ENCODE assay signal across 21 cellular contexts in genomic region chr6:126831461-126831860, GRCh38.
"Had no signal": no experiment of that assay in that cellular context is flagged by ENCODE, and none has a peak within 500 bp of the region (broad histone marks: within the 10 kb centered on the region; RNA-seq: fewer than 3 reads in every experiment).

No MANE protein-coding gene starts in this region.

- H3K4me1 Mint-ChIP-seq: naive B cell; stimulated activated memory B cell treated with anti-CD40 and anti-IgM and Interleukin-4, amounts not matched to agents 10 μg/mL and 1 μg/mL and 100 μg/mL, for 72 hours; stimulated activated naive CD8-positive, alpha-beta T cell treated with anti-CD3 and anti-CD28 coated beads, Interleukin-15, amount 100 ng/mL, for 72 hours had no signal

- DNase-seq: caudate nucleus; cortex of kidney; effector memory CD4-positive, alpha-beta T cell; foreskin keratinocyte; head of caudate nucleus; left colon; left ventricle myocardium superior; mesenchymal stem cell; naive B cell; posterior cingulate gyrus; right cardiac atrium; stimulated activated CD4-positive, alpha-beta T cell treated with anti-CD3 and anti-CD28 coated beads, Interleukin-4, amount 100 ng/mL, for 24 hours; stimulated activated naive CD8-positive, alpha-beta T cell treated with anti-CD3 and anti-CD28 coated beads, Interleukin-15, amount 100 ng/mL, for 72 hours; testis; trophoblast cell had no signal

- H3K27ac ChIP-seq: epithelial cell of prostate, esophagus muscularis mucosa, foreskin keratinocyte, hepatocyte, neutrophil, testis had no signal

- H3K9me3 ChIP-seq: esophagus muscularis mucosa, neutrophil, testis had no signal

- H3K27ac Mint-ChIP-seq: naive B cell; stimulated activated memory B cell treated with anti-CD40 and anti-IgM and Interleukin-4, amounts not matched to agents 10 μg/mL and 1 μg/mL and 100 μg/mL, for 72 hours; stimulated activated naive CD8-positive, alpha-beta T cell treated with anti-CD3 and anti-CD28 coated beads, Interleukin-15, amount 100 ng/mL, for 72 hours had no signal

- H3K36me3 Mint-ChIP-seq: naive B cell; stimulated activated memory B cell treated with anti-CD40 and anti-IgM and Interleukin-4, amounts not matched to agents 10 μg/mL and 1 μg/mL and 100 μg/mL, for 72 hours had no signal

- H3K4me3 ChIP-seq: esophagus muscularis mucosa, hepatocyte, lung, testis had no signal

- H3K9me3 Mint-ChIP-seq: stimulated activated memory B cell treated with anti-CD40 and anti-IgM and Interleukin-4, amounts not matched to agents 10 μg/mL and 1 μg/mL and 100 μg/mL, for 72 hours; stimulated activated naive CD8-positive, alpha-beta T cell treated with anti-CD3 and anti-CD28 coated beads, Interleukin-15, amount 100 ng/mL, for 72 hours had no signal

- ATAC-seq: foreskin keratinocyte; left colon; left ventricle myocardium superior; right cardiac atrium; stimulated activated memory B cell treated with anti-CD40 and anti-IgM and Interleukin-4, amounts not matched to agents 10 μg/mL and 1 μg/mL and 100 μg/mL, for 72 hours; stimulated activated naive CD8-positive, alpha-beta T cell treated with anti-CD3 and anti-CD28 coated beads, Interleukin-15, amount 100 ng/mL, for 72 hours had no signal

- H3K27me3 Mint-ChIP-seq: naive B cell; stimulated activated memory B cell treated with anti-CD40 and anti-IgM and Interleukin-4, amounts not matched to agents 10 μg/mL and 1 μg/mL and 100 μg/mL, for 72 hours; stimulated activated naive CD8-positive, alpha-beta T cell treated with anti-CD3 and anti-CD28 coated beads, Interleukin-15, amount 100 ng/mL, for 72 hours had no signal

- H3K4me1 ChIP-seq: esophagus muscularis mucosa, foreskin keratinocyte, testis had no signal

- H3K4me3 Mint-ChIP-seq: naive B cell; stimulated activated memory B cell treated with anti-CD40 and anti-IgM and Interleukin-4, amounts not matched to agents 10 μg/mL and 1 μg/mL and 100 μg/mL, for 72 hours; stimulated activated naive CD8-positive, alpha-beta T cell treated with anti-CD3 and anti-CD28 coated beads, Interleukin-15, amount 100 ng/mL, for 72 hours had no signal

- H3K27me3 ChIP-seq: esophagus muscularis mucosa, foreskin keratinocyte, hepatocyte, neutrophil, testis had no signal

- H3K36me3 ChIP-seq: esophagus muscularis mucosa, neutrophil had no signal
